In the genomic region with DNA sequence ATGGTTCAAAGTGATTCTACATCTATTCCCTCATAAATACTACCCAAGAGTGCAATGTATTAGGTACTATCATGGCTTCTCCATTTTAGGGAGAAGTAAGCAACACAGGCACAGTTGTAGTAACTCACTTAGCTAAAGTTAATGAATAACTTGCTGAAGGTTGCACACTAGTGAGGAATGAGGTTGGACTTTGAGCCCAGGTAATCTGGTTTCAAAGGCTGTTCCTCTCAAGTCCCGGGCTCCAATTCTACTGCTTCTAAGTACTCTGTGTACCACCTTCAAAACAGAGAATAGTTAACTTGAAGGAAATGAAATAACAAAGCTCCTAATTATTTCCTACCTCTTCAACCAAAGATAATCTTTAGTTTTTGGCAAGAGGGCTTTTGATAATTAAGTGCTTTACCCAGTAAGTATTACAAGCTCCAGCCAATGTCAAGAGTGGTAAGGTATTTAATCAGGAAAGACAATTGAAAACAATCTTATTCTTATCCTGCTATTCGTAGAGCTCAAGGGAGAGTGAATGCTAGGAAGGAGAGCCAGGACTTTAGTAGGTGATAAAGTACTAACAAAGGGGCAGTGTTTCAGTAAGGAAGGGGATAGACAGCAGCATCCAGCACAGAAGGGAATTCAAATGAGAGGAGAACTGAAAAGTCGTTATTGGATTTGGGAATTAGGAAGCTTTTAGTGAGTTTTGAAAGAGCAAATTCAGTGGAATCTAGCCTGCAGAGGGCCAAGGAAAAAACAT, we compare ENCODE assay signal across 1 cellular context.
TF ChIP-seq lines count a peak whose summit lies in the region.

No MANE protein-coding gene starts in this region.

TF ChIP-seq in HepG2, 621 proteins besides CTCF, POLR2A, EP300 and RAD21 (continued from another document and continues in another):
- no peak for TF ChIP-seq ARID4A (CRISPR knock-in tag; IDR thresholded peaks at IDR 0.05; ENCODE audit: borderline replicate concordance)
- TF ChIP-seq FOXK1 (CRISPR knock-in tag; IDR thresholded peaks at IDR 0.05; ENCODE audit: borderline replicate concordance, low read depth): peak; percentile 33; the same call in 1 of the 2 replicates
- TF ChIP-seq ZNF263 (CRISPR knock-in tag; IDR thresholded peaks at IDR 0.05): no peak
- TF ChIP-seq TSC22D2 (CRISPR knock-in tag; IDR thresholded peaks at IDR 0.05; ENCODE audit: borderline replicate concordance): no peak
- TF ChIP-seq CHD2 (IDR thresholded peaks at IDR 0.05; ENCODE audit: low read depth, low read length): no peak
- no peak for TF ChIP-seq ZNF782 (CRISPR knock-in tag; IDR thresholded peaks at IDR 0.05; ENCODE audit: borderline replicate concordance)
- TF ChIP-seq ZNF326 (CRISPR knock-in tag; IDR thresholded peaks at IDR 0.05; ENCODE audit: borderline replicate concordance): no peak
- no peak for TF ChIP-seq ZNF879 (CRISPR knock-in tag; IDR thresholded peaks at IDR 0.05)
- no peak for TF ChIP-seq ELF4 (CRISPR knock-in tag; IDR thresholded peaks at IDR 0.05; ENCODE audit: borderline replicate concordance)
- no peak for TF ChIP-seq HOXA9 (CRISPR knock-in tag; IDR thresholded peaks at IDR 0.05; ENCODE audit: borderline replicate concordance)
- TF ChIP-seq, protein P1, sequence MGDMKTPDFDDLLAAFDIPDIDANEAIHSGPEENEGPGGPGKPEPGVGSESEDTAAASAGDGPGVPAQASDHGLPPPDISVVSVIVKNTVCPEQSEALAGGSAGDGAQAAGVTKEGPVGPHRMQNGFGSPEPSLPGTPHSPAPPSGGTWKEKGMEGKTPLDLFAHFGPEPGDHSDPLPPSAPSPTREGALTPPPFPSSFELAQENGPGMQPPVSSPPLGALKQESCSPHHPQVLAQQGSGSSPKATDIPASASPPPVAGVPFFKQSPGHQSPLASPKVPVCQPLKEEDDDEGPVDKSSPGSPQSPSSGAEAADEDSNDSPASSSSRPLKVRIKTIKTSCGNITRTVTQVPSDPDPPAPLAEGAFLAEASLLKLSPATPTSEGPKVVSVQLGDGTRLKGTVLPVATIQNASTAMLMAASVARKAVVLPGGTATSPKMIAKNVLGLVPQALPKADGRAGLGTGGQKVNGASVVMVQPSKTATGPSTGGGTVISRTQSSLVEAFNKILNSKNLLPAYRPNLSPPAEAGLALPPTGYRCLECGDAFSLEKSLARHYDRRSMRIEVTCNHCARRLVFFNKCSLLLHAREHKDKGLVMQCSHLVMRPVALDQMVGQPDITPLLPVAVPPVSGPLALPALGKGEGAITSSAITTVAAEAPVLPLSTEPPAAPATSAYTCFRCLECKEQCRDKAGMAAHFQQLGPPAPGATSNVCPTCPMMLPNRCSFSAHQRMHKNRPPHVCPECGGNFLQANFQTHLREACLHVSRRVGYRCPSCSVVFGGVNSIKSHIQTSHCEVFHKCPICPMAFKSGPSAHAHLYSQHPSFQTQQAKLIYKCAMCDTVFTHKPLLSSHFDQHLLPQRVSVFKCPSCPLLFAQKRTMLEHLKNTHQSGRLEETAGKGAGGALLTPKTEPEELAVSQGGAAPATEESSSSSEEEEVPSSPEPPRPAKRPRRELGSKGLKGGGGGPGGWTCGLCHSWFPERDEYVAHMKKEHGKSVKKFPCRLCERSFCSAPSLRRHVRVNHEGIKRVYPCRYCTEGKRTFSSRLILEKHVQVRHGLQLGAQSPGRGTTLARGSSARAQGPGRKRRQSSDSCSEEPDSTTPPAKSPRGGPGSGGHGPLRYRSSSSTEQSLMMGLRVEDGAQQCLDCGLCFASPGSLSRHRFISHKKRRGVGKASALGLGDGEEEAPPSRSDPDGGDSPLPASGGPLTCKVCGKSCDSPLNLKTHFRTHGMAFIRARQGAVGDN (CRISPR knock-in tag; IDR thresholded peaks at IDR 0.05): no peak
- no peak for TF ChIP-seq SMAD1 (CRISPR knock-in tag; IDR thresholded peaks at IDR 0.05; ENCODE audit: borderline replicate concordance, low read depth)
- TF ChIP-seq REL (CRISPR knock-in tag; conservative IDR thresholded peaks at IDR 0.05): no peak
- peak; percentile 38; the same call in 1 of the 2 replicates for TF ChIP-seq FOXJ3 (CRISPR knock-in tag; IDR thresholded peaks at IDR 0.05; ENCODE audit: borderline replicate concordance)
- no peak for TF ChIP-seq RARG (CRISPR knock-in tag; IDR thresholded peaks at IDR 0.05; ENCODE audit: low read depth)
- peak; percentile 62; the same call in 1 of the 2 replicates for TF ChIP-seq ZNF605 (CRISPR knock-in tag; IDR thresholded peaks at IDR 0.05)
- TF ChIP-seq ZBTB38 (CRISPR knock-in tag; IDR thresholded peaks at IDR 0.05): no peak
- no peak for TF ChIP-seq ZBTB39 (CRISPR knock-in tag; IDR thresholded peaks at IDR 0.05)
- TF ChIP-seq ZNF3 (CRISPR knock-in tag; IDR thresholded peaks at IDR 0.05): no peak
- no peak for TF ChIP-seq JUNB (CRISPR knock-in tag; IDR thresholded peaks at IDR 0.05; ENCODE audit: borderline replicate concordance)
- TF ChIP-seq YEATS2 (CRISPR knock-in tag; IDR thresholded peaks at IDR 0.05; ENCODE audit: borderline replicate concordance): no peak
- TF ChIP-seq, protein P2, sequence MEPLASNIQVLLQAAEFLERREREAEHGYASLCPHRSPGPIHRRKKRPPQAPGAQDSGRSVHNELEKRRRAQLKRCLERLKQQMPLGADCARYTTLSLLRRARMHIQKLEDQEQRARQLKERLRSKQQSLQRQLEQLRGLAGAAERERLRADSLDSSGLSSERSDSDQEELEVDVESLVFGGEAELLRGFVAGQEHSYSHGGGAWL (CRISPR knock-in tag; IDR thresholded peaks at IDR 0.05): no peak
- TF ChIP-seq SYNCRIP (IDR thresholded peaks at IDR 0.05; ENCODE audit: insufficient read depth, low read depth, low read length): no peak
- TF ChIP-seq, protein P3, sequence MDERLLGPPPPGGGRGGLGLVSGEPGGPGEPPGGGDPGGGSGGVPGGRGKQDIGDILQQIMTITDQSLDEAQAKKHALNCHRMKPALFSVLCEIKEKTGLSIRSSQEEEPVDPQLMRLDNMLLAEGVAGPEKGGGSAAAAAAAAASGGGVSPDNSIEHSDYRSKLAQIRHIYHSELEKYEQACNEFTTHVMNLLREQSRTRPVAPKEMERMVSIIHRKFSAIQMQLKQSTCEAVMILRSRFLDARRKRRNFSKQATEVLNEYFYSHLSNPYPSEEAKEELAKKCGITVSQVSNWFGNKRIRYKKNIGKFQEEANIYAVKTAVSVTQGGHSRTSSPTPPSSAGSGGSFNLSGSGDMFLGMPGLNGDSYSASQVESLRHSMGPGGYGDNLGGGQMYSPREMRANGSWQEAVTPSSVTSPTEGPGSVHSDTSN (CRISPR knock-in tag; IDR thresholded peaks at IDR 0.05): no peak
- TF ChIP-seq EEA1 (CRISPR knock-in tag; IDR thresholded peaks at IDR 0.05; ENCODE audit: borderline replicate concordance): no peak
- no peak for TF ChIP-seq CBX2 (IDR thresholded peaks at IDR 0.05; ENCODE audit: low read depth, low read length)
- no peak for TF ChIP-seq CBX2 (CRISPR knock-in tag; IDR thresholded peaks at IDR 0.05; ENCODE audit: low read depth)
- TF ChIP-seq ZNF44 (CRISPR knock-in tag; IDR thresholded peaks at IDR 0.05): no peak
- TF ChIP-seq GABPA (IDR thresholded peaks at IDR 0.05; ENCODE audit: low read depth, low read length): no peak
- TF ChIP-seq GABPA (CRISPR knock-in tag; IDR thresholded peaks at IDR 0.05; ENCODE audit: low read depth): no peak
- TF ChIP-seq ATF3 (CRISPR knock-in tag; IDR thresholded peaks at IDR 0.05): no peak
- no peak for TF ChIP-seq EZH2 (conservative IDR thresholded peaks at IDR 0.05; ENCODE audit: low read depth, low read length)
- TF ChIP-seq, protein P4, sequence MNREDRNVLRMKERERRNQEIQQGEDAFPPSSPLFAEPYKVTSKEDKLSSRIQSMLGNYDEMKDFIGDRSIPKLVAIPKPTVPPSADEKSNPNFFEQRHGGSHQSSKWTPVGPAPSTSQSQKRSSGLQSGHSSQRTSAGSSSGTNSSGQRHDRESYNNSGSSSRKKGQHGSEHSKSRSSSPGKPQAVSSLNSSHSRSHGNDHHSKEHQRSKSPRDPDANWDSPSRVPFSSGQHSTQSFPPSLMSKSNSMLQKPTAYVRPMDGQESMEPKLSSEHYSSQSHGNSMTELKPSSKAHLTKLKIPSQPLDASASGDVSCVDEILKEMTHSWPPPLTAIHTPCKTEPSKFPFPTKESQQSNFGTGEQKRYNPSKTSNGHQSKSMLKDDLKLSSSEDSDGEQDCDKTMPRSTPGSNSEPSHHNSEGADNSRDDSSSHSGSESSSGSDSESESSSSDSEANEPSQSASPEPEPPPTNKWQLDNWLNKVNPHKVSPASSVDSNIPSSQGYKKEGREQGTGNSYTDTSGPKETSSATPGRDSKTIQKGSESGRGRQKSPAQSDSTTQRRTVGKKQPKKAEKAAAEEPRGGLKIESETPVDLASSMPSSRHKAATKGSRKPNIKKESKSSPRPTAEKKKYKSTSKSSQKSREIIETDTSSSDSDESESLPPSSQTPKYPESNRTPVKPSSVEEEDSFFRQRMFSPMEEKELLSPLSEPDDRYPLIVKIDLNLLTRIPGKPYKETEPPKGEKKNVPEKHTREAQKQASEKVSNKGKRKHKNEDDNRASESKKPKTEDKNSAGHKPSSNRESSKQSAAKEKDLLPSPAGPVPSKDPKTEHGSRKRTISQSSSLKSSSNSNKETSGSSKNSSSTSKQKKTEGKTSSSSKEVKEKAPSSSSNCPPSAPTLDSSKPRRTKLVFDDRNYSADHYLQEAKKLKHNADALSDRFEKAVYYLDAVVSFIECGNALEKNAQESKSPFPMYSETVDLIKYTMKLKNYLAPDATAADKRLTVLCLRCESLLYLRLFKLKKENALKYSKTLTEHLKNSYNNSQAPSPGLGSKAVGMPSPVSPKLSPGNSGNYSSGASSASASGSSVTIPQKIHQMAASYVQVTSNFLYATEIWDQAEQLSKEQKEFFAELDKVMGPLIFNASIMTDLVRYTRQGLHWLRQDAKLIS (CRISPR knock-in tag; IDR thresholded peaks at IDR 0.05): no peak
- TF ChIP-seq FIP1L1 (IDR thresholded peaks at IDR 0.05; ENCODE audit: borderline replicate concordance, insufficient read depth, low read depth, low read length): no peak
- no peak for TF ChIP-seq MYPOP (CRISPR knock-in tag; IDR thresholded peaks at IDR 0.05)
- no peak for TF ChIP-seq ZNF296 (CRISPR knock-in tag; conservative IDR thresholded peaks at IDR 0.05)
- peak; percentile 64; the same call in 1 of the 2 replicates for TF ChIP-seq PITX1 (CRISPR knock-in tag; IDR thresholded peaks at IDR 0.05)
- TF ChIP-seq MIER3 (CRISPR knock-in tag; IDR thresholded peaks at IDR 0.05; ENCODE audit: borderline replicate concordance): no peak
- no peak for TF ChIP-seq JUND (CRISPR knock-in tag; IDR thresholded peaks at IDR 0.05)
